ENCODE assay signal across 12 cellular contexts in genomic region chr10:4807803-4808507, GRCh38. TPM values are rescaled to one million over a fixed set of nuclear protein-coding genes. Genes with fewer than 3 reads are reported as not detected.
DNase-seq lines count a peak whose midpoint lies in the region; ATAC-seq and TF ChIP-seq lines count a peak whose summit lies in the region.
"Had no signal": no experiment of that assay in that cellular context is flagged by ENCODE, and none has a peak within 500 bp of the region (broad histone marks: within the 10 kb centered on the region; RNA-seq: fewer than 3 reads in every experiment).

No MANE protein-coding gene starts in this region.

- no peak overlapping the region for H3K9ac ChIP-seq in SK-N-MC (ENCODE audit: insufficient read length)
- H3K9ac ChIP-seq: parathyroid adenoma had no signal

- H3K27me3 ChIP-seq in GM06990 (replicated peaks; ENCODE audit: control insufficient read depth, insufficient read depth, low read length) (no peaks in the 10 kb centered on the region), gastroesophageal sphincter (no peaks in the 10 kb centered on the region)
- H3K27me3 ChIP-seq: stomach had no signal

- H3K27ac ChIP-seq in SK-N-MC, result 0 out of 2 replicates have a peak overlapping the region, but pooled peaks have one; percentile 13
- H3K27ac ChIP-seq in gastroesophageal sphincter, result no peak overlapping the region
- H3K27ac ChIP-seq: parathyroid adenoma, stomach had no signal

- H3K4me3 ChIP-seq in GM06990 (replicated peaks; ENCODE audit: low read depth, low read length), result no peak overlapping the region
- H3K4me3 ChIP-seq in SK-N-MC, result peak overlapping the region; percentile 18; the same call in 1 of the 2 replicates
- no peak overlapping the region for H3K4me3 ChIP-seq in gastroesophageal sphincter
- H3K4me3 ChIP-seq: stomach had no signal

- no peaks in the 10 kb centered on the region for H3K9me3 ChIP-seq in SK-N-MC (ENCODE audit: low read depth, low read length)
- H3K9me3 ChIP-seq in gastroesophageal sphincter, result no peaks in the 10 kb centered on the region
- H3K9me3 ChIP-seq: stomach had no signal

- H3K36me3 ChIP-seq in GM06990 (ENCODE audit: control insufficient read depth, insufficient read depth, low read length) (no peaks in the 10 kb centered on the region), SK-N-MC (ENCODE audit: insufficient read depth, low read length) (no peaks in the 10 kb centered on the region), gastroesophageal sphincter (no peaks in the 10 kb centered on the region)
- H3K36me3 ChIP-seq: stomach had no signal

- no peak for TF ChIP-seq POLR2A in gastroesophageal sphincter (IDR thresholded peaks at IDR 0.05)

- no peak for TF ChIP-seq EP300 in gastroesophageal sphincter (IDR thresholded peaks at IDR 0.05)

- ATAC-seq in HG02610 (IDR thresholded peaks at IDR 0.05; ENCODE audit: unreplicated experiment) (peak; percentile 39), gastroesophageal sphincter (no peak)

- H3K4me1 ChIP-seq in gastroesophageal sphincter, result no peaks in the 10 kb centered on the region
- H3K4me1 ChIP-seq: parathyroid adenoma, stomach had no signal

- DNase-seq in GM06990 (ENCODE audit: extremely low read depth, insufficient read length) (peak; percentile 25), SK-N-MC (ENCODE audit: low read depth, low spot score) (no peak), lung microvascular endothelial cell (ENCODE audit: low read depth in 2 of 2) (peak; percentile 92 to 97), NCI-H2029 (lab: John Stamatoyannopoulos, UW) (no peak), NCI-H345 treated with DMSO at 0.1 percent for 48 hours (lab: John Stamatoyannopoulos, UW; ENCODE audit: unreplicated experiment) (no peak)
- DNase-seq in activated effector memory CD4-positive, alpha-beta T cell treated with anti-CD3 and anti-CD28 coated beads, Interleukin-2, amount 50 U/mL, for 16 hours, result no peak
- DNase-seq: activated CD4-positive, alpha-beta T cell treated with anti-CD3 and anti-CD28 coated beads for 1 hour; effector CD8-positive, alpha-beta T cell; stomach had no signal

- no peak for TF ChIP-seq CTCF in GM06990 (IDR thresholded peaks at IDR 0.05; ENCODE audit: insufficient read depth, low read length, poor library complexity, severe bottlenecking)
- TF ChIP-seq CTCF in gastroesophageal sphincter (IDR thresholded peaks at IDR 0.05), result no peak

- 45 to 83% methylated on average over 4 of the region's 4 CpGs for WGBS in gastroesophageal sphincter (ENCODE audit: low coverage in 1 of 2), 2 donors

RNA-seq across cellular contexts. Expression of gene AKR1E2, which starts 18.1 kb away (rescaled TPM):
- total RNA-seq in lung microvascular endothelial cell, result 5.4 and 23.0 TPM in 2 replicates
- 10 to 100 TPM; 15.9 to 19.3 (median 16.0) TPM for total RNA-seq in gastroesophageal sphincter

Comparison
In these comparisons a context has a peak if more than half of its experiments do, and no peak if none do; other contexts are left out.
1. DNase-seq: peak in GM06990 (single experiment) and lung microvascular endothelial cell (2 of 2); none in SK-N-MC (single experiment), NCI-H2029 (single experiment), NCI-H345 treated with DMSO at 0.1 percent for 48 hours (single experiment) and activated effector memory CD4-positive, alpha-beta T cell treated with anti-CD3 and anti-CD28 coated beads, Interleukin-2, amount 50 U/mL, for 16 hours (single experiment).